Comparison of ENCODE assay signal across 10 cellular contexts in genomic region chr6:33213989-33214335, GRCh38.
A peak's percentile ranks its signal among the peaks of the same experiment; 100 is the strongest.
DNase-seq lines count a peak whose midpoint lies in the region; ATAC-seq and TF ChIP-seq lines count a peak whose summit lies in the region.
"Had no signal": no experiment of that assay in that cellular context is flagged by ENCODE, and none has a peak within 500 bp of the region (broad histone marks: within the 10 kb centered on the region; RNA-seq: fewer than 3 reads in every experiment).

No MANE protein-coding gene starts in this region.

- H3K9me3 Mint-ChIP-seq in stimulated activated effector memory CD8-positive, alpha-beta T cell treated with anti-CD3 and anti-CD28 coated beads, Interleukin-12 subunit alpha, Interleukin-12 subunit beta, amount 100 ng/mL, for 72 hours, result no peaks in the 10 kb centered on the region

- H3K36me3 ChIP-seq in HEK293 (ENCODE audit: control insufficient read depth in 2 of 2, insufficient read depth in 1 of 2, low read length in 2 of 2), result peaks cover 11 to 26% of the 10 kb centered on the region in 2 experiments; a peak in 2 of 3 replicates
- peaks cover 5% of the 10 kb centered on the region for H3K36me3 ChIP-seq in iPS-15b (ENCODE audit: control insufficient read depth, insufficient read depth, low read length)
- H3K36me3 ChIP-seq in effector memory CD4-positive, alpha-beta T cell (ENCODE audit: control insufficient read depth, insufficient read depth, low read length), result peaks cover 7% of the 10 kb centered on the region

- H3K4me1 Mint-ChIP-seq in stimulated activated effector memory CD8-positive, alpha-beta T cell treated with anti-CD3 and anti-CD28 coated beads, Interleukin-12 subunit alpha, Interleukin-12 subunit beta, amount 100 ng/mL, for 72 hours, result peaks cover 39% of the 10 kb centered on the region

- H3K27ac Mint-ChIP-seq in stimulated activated effector memory CD8-positive, alpha-beta T cell treated with anti-CD3 and anti-CD28 coated beads, Interleukin-12 subunit alpha, Interleukin-12 subunit beta, amount 100 ng/mL, for 72 hours, result no peak overlapping the region

- H3K9me3 ChIP-seq in HEK293 (ENCODE audit: control insufficient read depth, insufficient read depth, low read depth, low read length) (no peaks in the 10 kb centered on the region), iPS-15b (ENCODE audit: control insufficient read depth, insufficient read depth, low read length) (no peaks in the 10 kb centered on the region)
- H3K9me3 ChIP-seq in effector memory CD4-positive, alpha-beta T cell (ENCODE audit: control insufficient read depth, low read length), result no peaks in the 10 kb centered on the region

- TF ChIP-seq CTCF in HEK293 (tag by site-specific recombination; IDR thresholded peaks at IDR 0.05) (no peak), astrocyte of the cerebellum (IDR thresholded peaks at IDR 0.05; ENCODE audit: low read depth, low read length, missing control alignments) (no peak)

- H3K4me3 ChIP-seq in HEK293 (ENCODE audit: low read depth, low read length) (no peak overlapping the region), astrocyte of the cerebellum (ENCODE audit: low read depth, low read length) (peak overlapping the region; percentile 50), iPS-15b (ENCODE audit: low read depth, low read length) (peak overlapping the region; percentile 77)
- no peak overlapping the region for H3K4me3 ChIP-seq in effector memory CD4-positive, alpha-beta T cell (ENCODE audit: insufficient read depth, low read depth, low read length, poor library complexity, severe bottlenecking)

- CTCF ChIA-PET in HEK293 (lab: Yijun Ruan, JAX), result no interaction called here

- no peak for DNase-seq in astrocyte of the cerebellum (ENCODE audit: low read depth)
- no peak for DNase-seq in stimulated activated effector memory CD8-positive, alpha-beta T cell treated with anti-CD3 and anti-CD28 coated beads, Interleukin-12 subunit alpha, Interleukin-12 subunit beta, amount 100 ng/mL, for 72 hours (ENCODE audit: low spot score in 2 of 2)
- no peak for DNase-seq in activated CD8-positive, alpha-beta memory T cell treated with anti-CD3 and anti-CD28 coated beads, Interleukin-2, amount 50 U/mL, for 48 hours
- no peak for DNase-seq in effector memory CD4-positive, alpha-beta T cell
- DNase-seq: activated CD4-positive, CD25-positive, alpha-beta regulatory T cell treated with anti-CD3 and anti-CD28 coated beads, Interleukin-2, amount 50 U/mL, for 72 hours; NCI-H2029 had no signal

- no peak for ATAC-seq in stimulated activated effector memory CD8-positive, alpha-beta T cell treated with anti-CD3 and anti-CD28 coated beads, Interleukin-12 subunit alpha, Interleukin-12 subunit beta, amount 100 ng/mL, for 72 hours
- ATAC-seq in HG03039 (IDR thresholded peaks at IDR 0.05; ENCODE audit: unreplicated experiment) (no peak), GM18519 (IDR thresholded peaks at IDR 0.05; ENCODE audit: low FRiP score, unreplicated experiment) (no peak)

- POLR2A ChIA-PET in HEK293 (lab: Yijun Ruan, JAX), result no interaction called here

- peaks cover 97% of the 10 kb centered on the region for H3K27me3 ChIP-seq in iPS-15b (ENCODE audit: control insufficient read depth, insufficient read depth, low read length)
- peaks cover 14% of the 10 kb centered on the region for H3K27me3 ChIP-seq in effector memory CD4-positive, alpha-beta T cell (replicated peaks; ENCODE audit: control insufficient read depth, insufficient read depth, low read length, poor library complexity, severe bottlenecking)

- H3K4me1 ChIP-seq in HEK293 (ENCODE audit: control insufficient read depth, insufficient read depth, low read length) (peaks cover 6% of the 10 kb centered on the region), iPS-15b (ENCODE audit: control insufficient read depth, insufficient read depth, low read length) (peaks cover 21% of the 10 kb centered on the region)
- H3K4me1 ChIP-seq in effector memory CD4-positive, alpha-beta T cell (ENCODE audit: control insufficient read depth, insufficient read depth, low read length, poor library complexity, severe bottlenecking), result peaks cover 13% of the 10 kb centered on the region

- no peak overlapping the region for H3K9ac ChIP-seq in iPS-15b (ENCODE audit: low read depth, low read length)

- in situ Hi-C loops in astrocyte of the cerebellum (cut with HindIII; ENCODE audit: low sequenced_read_pairs), result no loop called here

- H3K4me3 Mint-ChIP-seq in stimulated activated effector memory CD8-positive, alpha-beta T cell treated with anti-CD3 and anti-CD28 coated beads, Interleukin-12 subunit alpha, Interleukin-12 subunit beta, amount 100 ng/mL, for 72 hours, result peak overlapping the region; percentile 58

- no peak overlapping the region for H3K27ac ChIP-seq in HEK293 (ENCODE audit: extremely low read depth, low read depth, low read length)
- H3K27ac ChIP-seq in effector memory CD4-positive, alpha-beta T cell (ENCODE audit: insufficient read depth, low read length, poor library complexity, severe bottlenecking), result no peak overlapping the region

- peaks cover 49% of the 10 kb centered on the region for H3K36me3 Mint-ChIP-seq in stimulated activated effector memory CD8-positive, alpha-beta T cell treated with anti-CD3 and anti-CD28 coated beads, Interleukin-12 subunit alpha, Interleukin-12 subunit beta, amount 100 ng/mL, for 72 hours

TF ChIP-seq in HEK293, 187 proteins besides CTCF, POLR2A, EP300 and RAD21:
- TF ChIP-seq ZNF221 (tag by site-specific recombination; IDR thresholded peaks at IDR 0.05; ENCODE audit: borderline replicate concordance) (no peak), PRDM10 (tag by site-specific recombination; IDR thresholded peaks at IDR 0.05) (peak; percentile 54)
TF ChIP-seq in HEK293: peak in this region for 1.

Comparison
In these comparisons a context has a peak if more than half of its experiments do, and no peak if none do; other contexts are left out.
1. H3K4me3 ChIP-seq: peak in astrocyte of the cerebellum (single experiment) and iPS-15b (single experiment); none in HEK293 (single experiment) and effector memory CD4-positive, alpha-beta T cell (single experiment).